In genomic region chr18:61823595-61823994, GRCh38 we compare ENCODE assay signal across 26 cellular contexts.
"Had no signal": no experiment of that assay in that cellular context is flagged by ENCODE, and none has a peak within 500 bp of the region (broad histone marks: within the 10 kb centered on the region; RNA-seq: fewer than 3 reads in every experiment).

No MANE protein-coding gene starts in this region.

- H3K36me3 Mint-ChIP-seq: memory B cell; natural killer cell treated with Interleukin-12 subunit alpha and Interleukin-12 subunit beta and Interleukin-15 and Interleukin-18, amount 100 ng/mL, for 72 hours; stimulated activated memory B cell treated with anti-CD40 and anti-IgM and Interleukin-4, amounts not matched to agents 10 μg/mL and 1 μg/mL and 100 μg/mL, for 72 hours had no signal

- H3K27ac Mint-ChIP-seq: effector memory CD8-positive, alpha-beta T cell; memory B cell; natural killer cell treated with Interleukin-12 subunit alpha and Interleukin-12 subunit beta and Interleukin-15 and Interleukin-18, amount 100 ng/mL, for 72 hours; neural progenitor cell; stimulated activated memory B cell treated with anti-CD40 and anti-IgM and Interleukin-4, amounts not matched to agents 10 μg/mL and 1 μg/mL and 100 μg/mL, for 72 hours; type B pancreatic cell had no signal

- H3K4me3 Mint-ChIP-seq: central memory CD8-positive, alpha-beta T cell; effector memory CD8-positive, alpha-beta T cell; memory B cell; natural killer cell treated with Interleukin-12 subunit alpha and Interleukin-12 subunit beta and Interleukin-15 and Interleukin-18, amount 100 ng/mL, for 72 hours; neural progenitor cell; stimulated activated memory B cell treated with anti-CD40 and anti-IgM and Interleukin-4, amounts not matched to agents 10 μg/mL and 1 μg/mL and 100 μg/mL, for 72 hours; type B pancreatic cell had no signal

- H3K4me1 ChIP-seq: esophagus squamous epithelium, prostate gland, sigmoid colon, testis had no signal

- H3K4me1 Mint-ChIP-seq: central memory CD8-positive, alpha-beta T cell; memory B cell; stimulated activated memory B cell treated with anti-CD40 and anti-IgM and Interleukin-4, amounts not matched to agents 10 μg/mL and 1 μg/mL and 100 μg/mL, for 72 hours had no signal

- H3K27me3 Mint-ChIP-seq: stimulated activated memory B cell treated with anti-CD40 and anti-IgM and Interleukin-4, amounts not matched to agents 10 μg/mL and 1 μg/mL and 100 μg/mL, for 72 hours had no signal

- H3K36me3 ChIP-seq: esophagus squamous epithelium, heart right ventricle, neural progenitor cell, prostate gland, right atrium auricular region, sigmoid colon had no signal

- ATAC-seq: effector memory CD8-positive, alpha-beta T cell; left colon; left ventricle myocardium superior; stimulated activated memory B cell treated with anti-CD40 and anti-IgM and Interleukin-4, amounts not matched to agents 10 μg/mL and 1 μg/mL and 100 μg/mL, for 72 hours; stimulated activated naive CD8-positive, alpha-beta T cell treated with anti-CD3 and anti-CD28 coated beads, Interleukin-15, Interleukin-2, amounts not matched to agents 100 U/mL and 50 U/mL, for 24 hours had no signal

- H3K4me3 ChIP-seq: esophagus squamous epithelium, heart right ventricle, lung, neural progenitor cell, prostate gland, right atrium auricular region, sigmoid colon, testis, tibial artery had no signal

- H3K9me3 ChIP-seq: esophagus squamous epithelium, heart right ventricle, prostate gland, right atrium auricular region, sigmoid colon, testis, tibial artery had no signal

- H3K9me3 Mint-ChIP-seq: central memory CD8-positive, alpha-beta T cell; effector memory CD8-positive, alpha-beta T cell; memory B cell; natural killer cell treated with Interleukin-12 subunit alpha and Interleukin-12 subunit beta and Interleukin-15 and Interleukin-18, amount 100 ng/mL, for 72 hours; stimulated activated memory B cell treated with anti-CD40 and anti-IgM and Interleukin-4, amounts not matched to agents 10 μg/mL and 1 μg/mL and 100 μg/mL, for 72 hours had no signal

- DNase-seq: cortex of kidney; effector memory CD8-positive, alpha-beta T cell; erythroblast; esophagus squamous epithelium; foreskin melanocyte; glutamatergic neuron; heart right ventricle; hippocampal formation; left colon; left ventricle myocardium superior; midbrain; nucleus accumbens; sigmoid colon; stimulated activated CD4-positive, alpha-beta T cell treated with anti-CD3 and anti-CD28 coated beads, Interleukin-4, amount 100 ng/mL, for 4 hours; stimulated activated naive CD8-positive, alpha-beta T cell treated with anti-CD3 and anti-CD28 coated beads, Interleukin-15, Interleukin-2, amounts not matched to agents 100 U/mL and 50 U/mL, for 24 hours; testis; tibial artery had no signal
